Comparison of ENCODE assay signal across 33 cellular contexts in genomic region chr16:87335968-87336849, GRCh38. TPM values are rescaled to one million over a fixed set of nuclear protein-coding genes. Genes with fewer than 3 reads are reported as not detected.
A peak's percentile ranks its signal among the peaks of the same experiment; 100 is the strongest.
DNase-seq lines count a peak whose midpoint lies in the region; ATAC-seq, FAIRE-seq and TF ChIP-seq lines count a peak whose summit lies in the region.
"Had no signal": no experiment of that assay in that cellular context is flagged by ENCODE, and none has a peak within 500 bp of the region (broad histone marks: within the 10 kb centered on the region; RNA-seq: fewer than 3 reads in every experiment).

No MANE protein-coding gene starts in this region.

- peak overlapping the region in 1 of 2 experiments; percentile 26; a peak in 1 of 4 replicates for H3K9ac ChIP-seq in K562 (ENCODE audit: insufficient read depth in 1 of 2, low read depth in 2 of 2, low read length in 2 of 2)

- no peaks in the 10 kb centered on the region for H3K27me3 Mint-ChIP-seq in MCF 10A (ENCODE audit: insufficient read depth, unreplicated experiment)
- H3K27me3 Mint-ChIP-seq: activated naive CD8-positive, alpha-beta T cell treated with anti-CD3 and anti-CD28 coated beads, Interleukin-2, amount 10 ng/mL, durations not matched to agents 7 days and 5 days had no signal

- H3K79me2 ChIP-seq in K562 (ENCODE audit: control insufficient read depth, insufficient read depth, low read length) (no peaks in the 10 kb centered on the region), osteoblast (ENCODE audit: insufficient read depth, low read length) (peaks cover 5% of the 10 kb centered on the region)

- TF ChIP-seq POLR2A in K562 (conservative IDR thresholded peaks at IDR 0.05): no peak

- no peak overlapping the region for H3K4me3 Mint-ChIP-seq in MCF 10A (ENCODE audit: unreplicated experiment)
- H3K4me3 Mint-ChIP-seq: activated naive CD8-positive, alpha-beta T cell treated with anti-CD3 and anti-CD28 coated beads, Interleukin-2, amount 10 ng/mL, durations not matched to agents 7 days and 5 days; activated T-helper 1 cell treated with anti-CD3 and anti-CD28 coated beads, Interleukin-12 subunit alpha, Interleukin-12 subunit beta, Interleukin-2, Interleukin-4 antibody, amounts not matched to agents 30 ng/mL and 10 ng/mL and 1 ng/mL, durations not matched to agents 14 hours and 24 hours and 36 hours had no signal

- H3K9me1 ChIP-seq in K562 (ENCODE audit: control insufficient read depth, insufficient read depth, low read length): no peaks in the 10 kb centered on the region

- intact Hi-C loops in Right ventricle myocardium superior (cut with DNase I) (no loop called here), K562 (cut with micrococcal nuclease) (no loop called here), MCF 10A (cut with micrococcal nuclease) (no loop called here)

- no peak overlapping the region for H3K27ac ChIP-seq in right atrium auricular region
- no peak overlapping the region for H3K27ac ChIP-seq in K562 (ENCODE audit: extremely low read depth, low read depth, low read length)
- H3K27ac ChIP-seq in osteoblast (ENCODE audit: low read depth, low read length): no peak overlapping the region
- H3K27ac ChIP-seq: ascending aorta, C4-2B, cardiac muscle cell, coronary artery, epithelial cell of prostate, left lung, psoas muscle, VCaP had no signal

- CTCF ChIA-PET in K562 (lab: Yijun Ruan, JAX; ENCODE audit: low intra/inter-chr PET ratio) (no interaction called here), MCF 10A (lab: Yijun Ruan, JAX) (interaction anchor here (0.9 kb wide), 1 partner anchor 9 kb away, joined by 5 read pairs; no protein-coding TSS in a partner anchor)

- no peak for FAIRE-seq in K562 (lab: Jason Lieb, UNC)

- H3K27me3 ChIP-seq in right atrium auricular region (no peaks in the 10 kb centered on the region), H7 (ENCODE audit: control insufficient read depth, insufficient read depth, low read length) (no peaks in the 10 kb centered on the region), K562 (ENCODE audit: control insufficient read depth in 2 of 2, insufficient read depth in 2 of 2, low read length in 2 of 2) (no peaks in the 10 kb centered on the region), osteoblast (ENCODE audit: insufficient read depth, low read length) (no peaks in the 10 kb centered on the region)
- H3K27me3 ChIP-seq: ascending aorta, cardiac muscle cell, left lung had no signal

- H3K27ac Mint-ChIP-seq in MCF 10A (ENCODE audit: low read depth, unreplicated experiment): no peak overlapping the region
- H3K27ac Mint-ChIP-seq: activated naive CD8-positive, alpha-beta T cell treated with anti-CD3 and anti-CD28 coated beads, Interleukin-2, amount 10 ng/mL, durations not matched to agents 7 days and 5 days; activated T-helper 1 cell treated with anti-CD3 and anti-CD28 coated beads, Interleukin-12 subunit alpha, Interleukin-12 subunit beta, Interleukin-2, Interleukin-4 antibody, amounts not matched to agents 30 ng/mL and 10 ng/mL and 1 ng/mL, durations not matched to agents 14 hours and 24 hours and 36 hours had no signal

- H3K4me1 Mint-ChIP-seq in MCF 10A (ENCODE audit: insufficient read depth, unreplicated experiment): no peaks in the 10 kb centered on the region

- DNase-seq in Right ventricle myocardium superior (peak; percentile 15), right atrium auricular region (ENCODE audit: low spot score) (no peak), H7 (peak; percentile 57), K562 (ENCODE audit: extremely low read depth in 1 of 4, low spot score in 3 of 4) (no peak), osteoblast (ENCODE audit: insufficient read length, low spot score, missing footprints) (peak; percentile 88), MCF 10A (ENCODE audit: unreplicated experiment) (no peak)
- DNase-seq: activated CD4-positive, alpha-beta T cell treated with anti-CD3 and anti-CD28 coated beads for 48 hours; activated naive CD8-positive, alpha-beta T cell treated with anti-CD3 and anti-CD28 coated beads, Interleukin-2, amount 10 ng/mL, durations not matched to agents 7 days and 5 days; Calu3; DMS79 treated with DMSO at 0.1 percent for 48 hours; effector CD8-positive, alpha-beta T cell; GF-D8; HCEC 1CT; mesendoderm; NCI-H1048; NCI-H1694 treated with DMSO at 0.1 percent for 48 hours; NCI-H446; NCI-H748 treated with DMSO at 0.1 percent for 48 hours; nucleus accumbens; stimulated activated CD4-positive, alpha-beta T cell treated with anti-CD3 and anti-CD28 coated beads, Interleukin-4, amount 100 ng/mL, for 1 hour; T1000; trophoblast cell had no signal

- no peak overlapping the region for H3K4me2 ChIP-seq in K562 (ENCODE audit: insufficient read depth, low read length)
- no peak overlapping the region for H3K4me2 ChIP-seq in osteoblast (ENCODE audit: insufficient read depth, low read length)

- no peak overlapping the region for H2AFZ ChIP-seq in K562 (ENCODE audit: low read depth, low read length)
- no peak overlapping the region for H2AFZ ChIP-seq in osteoblast (ENCODE audit: low read length)

- H3K9me3 Mint-ChIP-seq in MCF 10A (ENCODE audit: unreplicated experiment): no peaks in the 10 kb centered on the region
- H3K9me3 Mint-ChIP-seq: activated naive CD8-positive, alpha-beta T cell treated with anti-CD3 and anti-CD28 coated beads, Interleukin-2, amount 10 ng/mL, durations not matched to agents 7 days and 5 days; activated T-helper 1 cell treated with anti-CD3 and anti-CD28 coated beads, Interleukin-12 subunit alpha, Interleukin-12 subunit beta, Interleukin-2, Interleukin-4 antibody, amounts not matched to agents 30 ng/mL and 10 ng/mL and 1 ng/mL, durations not matched to agents 14 hours and 24 hours and 36 hours had no signal

- ATAC-seq in Right ventricle myocardium superior (ENCODE audit: poor library complexity): no peak
- ATAC-seq in K562: no peak
- no peak for ATAC-seq in GM21737 (IDR thresholded peaks at IDR 0.05; ENCODE audit: unreplicated experiment)
- ATAC-seq: left lung, Panc1, psoas muscle had no signal

- H3K4me1 ChIP-seq in right atrium auricular region (no peaks in the 10 kb centered on the region), K562 (replicated peaks in 1 of 2; ENCODE audit: control insufficient read depth in 2 of 2, insufficient read depth in 2 of 2, low read length in 2 of 2) (peaks cover 0 to 8% of the 10 kb centered on the region in 2 experiments; a peak in 1 of 5 replicates), osteoblast (ENCODE audit: insufficient read depth, low read length) (no peaks in the 10 kb centered on the region)
- H3K4me1 ChIP-seq: ascending aorta, left lung had no signal

- BruUV-seq in K562 (replicated peaks; lab: Mats Ljungman, UMichigan) (no TSS peak), MCF 10A (replicated peaks; lab: Mats Ljungman, UMichigan) (no TSS peak)

- H3K36me3 ChIP-seq in right atrium auricular region (peaks cover 66% of the 10 kb centered on the region), H7 (replicated peaks; ENCODE audit: control insufficient read depth, insufficient read depth, low read length) (peaks cover 4% of the 10 kb centered on the region), K562 (ENCODE audit: control insufficient read depth, insufficient read depth, low read length) (peaks cover 71% of the 10 kb centered on the region; the same call in 2 of the 3 replicates), osteoblast (ENCODE audit: insufficient read depth, low read length) (peaks cover 43% of the 10 kb centered on the region)

- H3K9me3 ChIP-seq in right atrium auricular region (no peaks in the 10 kb centered on the region), K562 (replicated peaks; ENCODE audit: control insufficient read depth, insufficient read depth, low read depth, low read length) (no peaks in the 10 kb centered on the region), osteoblast (ENCODE audit: low read depth, low read length) (no peaks in the 10 kb centered on the region)
- H3K9me3 ChIP-seq: ascending aorta, left lung, psoas muscle had no signal

- no peak overlapping the region for H3K4me3 ChIP-seq in right atrium auricular region
- H3K4me3 ChIP-seq in H7 (ENCODE audit: insufficient read depth, low read depth, low read length): no peak overlapping the region
- no peak overlapping the region for H3K4me3 ChIP-seq in K562
- no peak overlapping the region for H3K4me3 ChIP-seq in osteoblast (ENCODE audit: insufficient read depth, low read length)
- H3K4me3 ChIP-seq: ascending aorta, cardiac muscle cell, coronary artery, left lung, psoas muscle had no signal

- POLR2A ChIA-PET in K562 (lab: Yijun Ruan, JAX) (interaction anchor here (1.1 to 2.3 kb wide), 2 partner anchors 8 to 48 kb away, joined by 3 to 7 read pairs; no protein-coding TSS in a partner anchor), MCF 10A (lab: Yijun Ruan, JAX) (no interaction called here)

- in situ Hi-C loops in K562 (cut with MboI): no loop called here

- peaks cover 4% of the 10 kb centered on the region for H4K20me1 ChIP-seq in K562 (replicated peaks; ENCODE audit: control insufficient read depth, insufficient read depth, low read length)
- H4K20me1 ChIP-seq in osteoblast (ENCODE audit: insufficient read depth, low read length): peaks cover 2% of the 10 kb centered on the region

- 94% methylated on average over 26 of the region's 26 CpGs for WGBS in K562 (ENCODE audit: insufficient coverage, low coverage, missing lambda C conversion rate)

- H3K36me3 Mint-ChIP-seq in MCF 10A (ENCODE audit: insufficient read depth, unreplicated experiment): peaks cover 67% of the 10 kb centered on the region

- TF ChIP-seq RAD21 in K562 (CRISPR knock-in tag; conservative IDR thresholded peaks at IDR 0.05 in 1 of 2, IDR thresholded peaks at IDR 0.05 in 1 of 2): no peak

- TF ChIP-seq EP300 in K562 (IDR thresholded peaks at IDR 0.05; ENCODE audit: low read length): no peak

- TF ChIP-seq CTCF in right atrium auricular region (IDR thresholded peaks at IDR 0.05) (no peak), K562 (IDR thresholded peaks at IDR 0.05 in 2 of 3, conservative IDR thresholded peaks at IDR 0.05 in 1 of 3; ENCODE audit: insufficient read depth in 2 of 3, low read depth in 1 of 3, low read length in 3 of 3) (no peak), osteoblast (IDR thresholded peaks at IDR 0.05; ENCODE audit: extremely low read depth, low read depth, low read length) (no peak), MCF 10A (IDR thresholded peaks at IDR 0.05; ENCODE audit: unreplicated experiment) (no peak)

RNA-seq across cellular contexts. Expression of gene C16orf95, which starts 19.0 kb away (rescaled TPM):
- total RNA-seq in Right ventricle myocardium superior: 2.1 TPM
- 1 to 10 TPM in 1 of 2 donors, under 1 TPM in 1; 0.59 to 2.4 TPM for total RNA-seq in right atrium auricular region
- 4.4 and 5.1 TPM in 2 replicates for total RNA-seq in H7 (2014; rRNA removed; shearing (Covaris generic))
- 15.0 and 27.5 TPM in 2 replicates for total RNA-seq in K562 (2011; cell fraction: chromatin; rRNA removed; ENCODE audit: low replicate concordance)
- 20.7 and 23.5 TPM in 2 replicates for total RNA-seq in K562 (2011; cell fraction: nucleolus; rRNA removed)
- total RNA-seq in K562 (2011; cell fraction: nucleoplasm; rRNA removed): 12.6 and 13.9 TPM in 2 replicates
- total RNA-seq in K562 (2014; rRNA removed): 9.3 and 13.9 TPM in 2 replicates
- 7.4 and 9.4 TPM in 2 replicates for total RNA-seq in K562 (2014; rRNA removed; fragmentation: Illumina TruSeq; extraction: Trizol)
- 9.6 and 10.1 TPM in 2 replicates for total RNA-seq in K562 (2015; rRNA removed; fragmentation: Illumina TruSeq; extraction: Trizol)
- 20.5 and 22.6 TPM in 2 replicates for total RNA-seq in K562 (2021)
- polyA plus RNA-seq in K562 (2011; rRNA removed): 6.5 and 11.0 TPM in 2 replicates
- polyA plus RNA-seq in K562 (2011; cell fraction: cytosol; rRNA removed): 7.6 and 13.1 TPM in 2 replicates
- 17.5 and 20.0 TPM in 2 replicates for polyA plus RNA-seq in K562 (2011; cell fraction: nucleus; rRNA removed)
- 23.2 and 31.2 TPM in 2 replicates for polyA plus RNA-seq in K562 (2012)
- 5.9 and 7.2 TPM in 2 replicates for polyA plus RNA-seq in K562 (2014; fragmentation: Illumina TruSeq; extraction: Trizol)
- 10 to 100 TPM; 13.7 to 15.3 TPM for polyA plus RNA-seq in K562 (2014; fragmentation: Nextera tagmentation; extraction: Ambion mirVana)
- polyA plus RNA-seq in K562 (2014; rRNA removed): 8.5 TPM in 2 replicates
- 2.5 and 4.1 TPM in 2 replicates for polyA minus RNA-seq in K562 (2011; rRNA and poly(A)+ RNA removed)
- 4.9 and 6.0 TPM in 2 replicates for polyA minus RNA-seq in K562 (2011; cell fraction: cytosol; rRNA and poly(A)+ RNA removed)
- polyA minus RNA-seq in K562 (2011; cell fraction: nucleus; rRNA and poly(A)+ RNA removed): 10.5 and 13.0 TPM in 2 replicates
- total RNA-seq in osteoblast: 4.0 and 4.4 TPM in 2 replicates
- 5.7 and 5.8 TPM in 2 replicates for total RNA-seq in MCF 10A (2022)
- total RNA-seq: ascending aorta had no signal

RNA-seq across cellular contexts. Expression of gene FBXO31, which starts 47.4 kb away (rescaled TPM):
- total RNA-seq in Right ventricle myocardium superior (78.9 TPM), right atrium auricular region (10 to 100 TPM; 39.3 to 53.1 TPM), K562 (2014; rRNA removed) (18.9 and 20.7 TPM in 2 replicates), K562 (2014; rRNA removed; fragmentation: Illumina TruSeq; extraction: Trizol) (6.7 and 8.1 TPM in 2 replicates), K562 (2015; rRNA removed; fragmentation: Illumina TruSeq; extraction: Trizol) (10.1 and 10.4 TPM in 2 replicates), K562 (2021) (28.6 and 33.3 TPM in 2 replicates), osteoblast (31.2 and 33.3 TPM in 2 replicates), MCF 10A (2022) (43.2 and 53.9 TPM in 2 replicates)
- total RNA-seq in H7 (2014; rRNA removed; shearing (Covaris generic)): 24.4 and 27.6 TPM in 2 replicates
- 50.3 and 100 TPM in 2 replicates for total RNA-seq in K562 (2011; cell fraction: chromatin; rRNA removed; ENCODE audit: low replicate concordance)
- total RNA-seq in K562 (2011; cell fraction: nucleolus; rRNA removed): 55.0 and 64.4 TPM in 2 replicates
- 34.9 and 39.5 TPM in 2 replicates for total RNA-seq in K562 (2011; cell fraction: nucleoplasm; rRNA removed)
- polyA plus RNA-seq in K562 (2011; rRNA removed) (11.9 and 13.4 TPM in 2 replicates), K562 (2014; fragmentation: Illumina TruSeq; extraction: Trizol) (10.9 and 19.1 TPM in 2 replicates), K562 (2014; fragmentation: Nextera tagmentation; extraction: Ambion mirVana) (under 1 TPM; 0.18 to 0.70 TPM), K562 (2014; rRNA removed) (14.0 and 16.0 TPM in 2 replicates)
- 10.3 and 21.0 TPM in 2 replicates for polyA plus RNA-seq in K562 (2011; cell fraction: cytosol; rRNA removed)
- polyA plus RNA-seq in K562 (2011; cell fraction: nucleus; rRNA removed): 24.4 and 48.8 TPM in 2 replicates
- polyA plus RNA-seq in K562 (2012): 14.2 and 18.2 TPM in 2 replicates
- 12.2 and 15.8 TPM in 2 replicates for polyA minus RNA-seq in K562 (2011; rRNA and poly(A)+ RNA removed)
- polyA minus RNA-seq in K562 (2011; cell fraction: cytosol; rRNA and poly(A)+ RNA removed): 13.6 and 17.8 TPM in 2 replicates
- polyA minus RNA-seq in K562 (2011; cell fraction: nucleus; rRNA and poly(A)+ RNA removed): 14.0 and 20.2 TPM in 2 replicates

RNA-seq across cellular contexts. Expression of gene MAP1LC3B, which starts 55.9 kb away (rescaled TPM):
- 118 TPM for total RNA-seq in Right ventricle myocardium superior
- 10 to 100 TPM; 57.5 to 83.0 TPM for total RNA-seq in right atrium auricular region
- total RNA-seq in H7 (2014; rRNA removed; shearing (Covaris generic)): 15.8 and 20.1 TPM in 2 replicates
- total RNA-seq in K562 (2011; cell fraction: chromatin; rRNA removed; ENCODE audit: low replicate concordance): 39.2 and 55.8 TPM in 2 replicates
- 28.3 and 28.9 TPM in 2 replicates for total RNA-seq in K562 (2011; cell fraction: nucleolus; rRNA removed)
- total RNA-seq in K562 (2011; cell fraction: nucleoplasm; rRNA removed): 49.8 and 99.0 TPM in 2 replicates
- total RNA-seq in K562 (2014; rRNA removed): 21.3 and 24.9 TPM in 2 replicates
- 26.7 and 32.7 TPM in 2 replicates for total RNA-seq in K562 (2014; rRNA removed; fragmentation: Illumina TruSeq; extraction: Trizol)
- total RNA-seq in K562 (2015; rRNA removed; fragmentation: Illumina TruSeq; extraction: Trizol): 16.0 and 16.2 TPM in 2 replicates
- total RNA-seq in K562 (2021): 73.1 and 77.4 TPM in 2 replicates
- polyA plus RNA-seq in K562 (2011; rRNA removed): 37.0 and 42.6 TPM in 2 replicates
- 17.6 and 25.2 TPM in 2 replicates for polyA plus RNA-seq in K562 (2011; cell fraction: cytosol; rRNA removed)
- 16.4 and 19.9 TPM in 2 replicates for polyA plus RNA-seq in K562 (2011; cell fraction: nucleus; rRNA removed)
- 57.7 and 110 TPM in 2 replicates for polyA plus RNA-seq in K562 (2012)
- polyA plus RNA-seq in K562 (2014; fragmentation: Illumina TruSeq; extraction: Trizol): 79.9 and 81.5 TPM in 2 replicates
- polyA plus RNA-seq in K562 (2014; fragmentation: Nextera tagmentation; extraction: Ambion mirVana): 10 to 100 TPM; 30.4 to 36.7 TPM
- polyA plus RNA-seq in K562 (2014; rRNA removed): 45.5 TPM in 2 replicates
- 21.9 and 25.6 TPM in 2 replicates for polyA minus RNA-seq in K562 (2011; rRNA and poly(A)+ RNA removed)
- polyA minus RNA-seq in K562 (2011; cell fraction: cytosol; rRNA and poly(A)+ RNA removed): 23.5 and 24.3 TPM in 2 replicates
- polyA minus RNA-seq in K562 (2011; cell fraction: nucleus; rRNA and poly(A)+ RNA removed): 8.3 and 11.6 TPM in 2 replicates
- total RNA-seq in osteoblast: 44.5 and 62.5 TPM in 2 replicates
- 271 and 348 TPM in 2 replicates for total RNA-seq in MCF 10A (2022)

Comparison
In these comparisons a context has a peak if more than half of its experiments do, and no peak if none do; other contexts are left out.
1. DNase-seq: peak in Right ventricle myocardium superior (single experiment), H7 (single experiment) and osteoblast (single experiment); none in right atrium auricular region (single experiment), K562 (0 of 4) and MCF 10A (single experiment).